ENCODE assay signal across 31 cellular contexts in genomic region chr18:79834834-79835233, GRCh38. TPM values are rescaled to one million over a fixed set of nuclear protein-coding genes. Genes with fewer than 3 reads are reported as not detected.
"Had no signal": no experiment of that assay in that cellular context is flagged by ENCODE, and none has a peak within 500 bp of the region (broad histone marks: within the 10 kb centered on the region; RNA-seq: fewer than 3 reads in every experiment).

No MANE protein-coding gene starts in this region.

- DNase-seq: activated CD4-positive, alpha-beta memory T cell treated with anti-CD3 and anti-CD28 coated beads for 36 hours; activated CD4-positive, alpha-beta T cell treated with anti-CD3 and anti-CD28 coated beads for 36 hours; activated CD4-positive, alpha-beta T cell treated with anti-CD3 and anti-CD28 coated beads, Interleukin-2, amount 10 ng/mL, durations not matched to agents 24 days and 14 days; activated CD4-positive, CD25-positive, alpha-beta regulatory T cell; activated CD4-positive, CD25-positive, alpha-beta regulatory T cell treated with anti-CD3 and anti-CD28 coated beads, Interleukin-2, amount 50 U/mL, for 72 hours; activated CD8-positive, alpha-beta memory T cell treated with anti-CD3 and anti-CD28 coated beads, Interleukin-2, amount 10 ng/mL, durations not matched to agents 7 days and 5 days; activated CD8-positive, alpha-beta memory T cell treated with anti-CD3 and anti-CD28 coated beads, Interleukin-2, amount 50 U/mL, for 4 hours; activated CD8-positive, alpha-beta T cell treated with anti-CD3 and anti-CD28 coated beads, Interleukin-2, amount 10 ng/mL, durations not matched to agents 7 days and 5 days; activated gamma-delta T cell; activated naive CD4-positive, alpha-beta T cell; activated naive CD4-positive, alpha-beta T cell treated with anti-CD3 and anti-CD28 coated beads, Interleukin-2, amount 10 ng/mL, durations not matched to agents 7 days and 5 days; activated naive CD8-positive, alpha-beta T cell treated with anti-CD3 and anti-CD28 coated beads, Interleukin-2, amount 10 ng/mL, durations not matched to agents 7 days and 5 days; activated T-cell treated with anti-CD3 and anti-CD28 coated beads, Interleukin-2, amount 50 U/mL, for 1 hour; colonic mucosa; effector CD8-positive, alpha-beta T cell; esophagus squamous epithelium; foreskin melanocyte; T-helper 2 cell had no signal

- H3K27ac ChIP-seq: ascending aorta, breast epithelium, colonic mucosa, epithelial cell of prostate, esophagus squamous epithelium, gastroesophageal sphincter had no signal

- H3K4me1 Mint-ChIP-seq: activated CD4-positive, alpha-beta T cell treated with anti-CD3 and anti-CD28 coated beads for 36 hours; activated CD4-positive, alpha-beta T cell treated with anti-CD3 and anti-CD28 coated beads, Interleukin-2, amount 10 ng/mL, durations not matched to agents 24 days and 14 days; activated CD8-positive, alpha-beta memory T cell treated with anti-CD3 and anti-CD28 coated beads, Interleukin-2, amount 10 ng/mL, durations not matched to agents 7 days and 5 days; activated naive CD4-positive, alpha-beta T cell treated with anti-CD3 and anti-CD28 coated beads, Interleukin-2, amount 10 ng/mL, durations not matched to agents 7 days and 5 days; activated naive CD8-positive, alpha-beta T cell treated with anti-CD3 and anti-CD28 coated beads, Interleukin-2, amount 10 ng/mL, durations not matched to agents 7 days and 5 days; brain; central memory CD8-positive, alpha-beta T cell had no signal

- FAIRE-seq: endometrium, endothelial cell of umbilical vein had no signal

- H3K4me3 Mint-ChIP-seq: activated CD4-positive, alpha-beta memory T cell treated with anti-CD3 and anti-CD28 coated beads for 36 hours; activated CD4-positive, alpha-beta T cell treated with anti-CD3 and anti-CD28 coated beads for 36 hours; activated CD4-positive, alpha-beta T cell treated with anti-CD3 and anti-CD28 coated beads, Interleukin-2, amount 10 ng/mL, durations not matched to agents 24 days and 14 days; activated CD8-positive, alpha-beta memory T cell treated with anti-CD3 and anti-CD28 coated beads, Interleukin-2, amount 10 ng/mL, durations not matched to agents 7 days and 5 days; activated CD8-positive, alpha-beta T cell treated with anti-CD3 and anti-CD28 coated beads, Interleukin-2, amount 10 ng/mL, durations not matched to agents 7 days and 5 days; activated naive CD4-positive, alpha-beta T cell treated with anti-CD3 and anti-CD28 coated beads, Interleukin-2, amount 10 ng/mL, durations not matched to agents 7 days and 5 days; activated naive CD8-positive, alpha-beta T cell treated with anti-CD3 and anti-CD28 coated beads, Interleukin-2, amount 10 ng/mL, durations not matched to agents 7 days and 5 days; activated T-helper 1 cell treated with anti-CD3 and anti-CD28 coated beads, Interleukin-12 subunit alpha, Interleukin-12 subunit beta, Interleukin-2, Interleukin-4 antibody, amounts not matched to agents 30 ng/mL and 10 ng/mL and 1 ng/mL, durations not matched to agents 14 hours and 24 hours and 36 hours; brain; central memory CD8-positive, alpha-beta T cell had no signal

- H3K4me1 ChIP-seq: ascending aorta, breast epithelium, colonic mucosa, esophagus squamous epithelium, gastroesophageal sphincter had no signal

- H3K9me3 Mint-ChIP-seq: activated CD4-positive, alpha-beta memory T cell treated with anti-CD3 and anti-CD28 coated beads for 36 hours; activated naive CD4-positive, alpha-beta T cell treated with anti-CD3 and anti-CD28 coated beads, Interleukin-2, amount 10 ng/mL, durations not matched to agents 7 days and 5 days; activated naive CD8-positive, alpha-beta T cell treated with anti-CD3 and anti-CD28 coated beads, Interleukin-2, amount 10 ng/mL, durations not matched to agents 7 days and 5 days; central memory CD8-positive, alpha-beta T cell had no signal

- H3K36me3 ChIP-seq: ascending aorta, breast epithelium, colonic mucosa, esophagus squamous epithelium, gastroesophageal sphincter had no signal

- H3K27ac Mint-ChIP-seq: activated CD4-positive, alpha-beta memory T cell treated with anti-CD3 and anti-CD28 coated beads for 36 hours; activated CD4-positive, alpha-beta T cell treated with anti-CD3 and anti-CD28 coated beads for 36 hours; activated CD4-positive, alpha-beta T cell treated with anti-CD3 and anti-CD28 coated beads, Interleukin-2, amount 10 ng/mL, durations not matched to agents 24 days and 14 days; activated CD8-positive, alpha-beta memory T cell treated with anti-CD3 and anti-CD28 coated beads, Interleukin-2, amount 10 ng/mL, durations not matched to agents 7 days and 5 days; activated CD8-positive, alpha-beta T cell treated with anti-CD3 and anti-CD28 coated beads, Interleukin-2, amount 10 ng/mL, durations not matched to agents 7 days and 5 days; activated naive CD4-positive, alpha-beta T cell treated with anti-CD3 and anti-CD28 coated beads, Interleukin-2, amount 10 ng/mL, durations not matched to agents 7 days and 5 days; activated naive CD4-positive, alpha-beta T cell treated with anti-CD3 and anti-CD28 coated beads, Interleukin-2, amount 50 U/mL, for 72 hours; activated naive CD8-positive, alpha-beta T cell treated with anti-CD3 and anti-CD28 coated beads, Interleukin-2, amount 10 ng/mL, durations not matched to agents 7 days and 5 days; activated T-helper 1 cell treated with anti-CD3 and anti-CD28 coated beads, Interleukin-12 subunit alpha, Interleukin-12 subunit beta, Interleukin-2, Interleukin-4 antibody, amounts not matched to agents 30 ng/mL and 10 ng/mL and 1 ng/mL, durations not matched to agents 14 hours and 24 hours and 36 hours; brain had no signal

- H3K27me3 ChIP-seq: ascending aorta, colonic mucosa had no signal

- H3K36me3 Mint-ChIP-seq: activated CD4-positive, alpha-beta memory T cell treated with anti-CD3 and anti-CD28 coated beads for 36 hours; activated CD8-positive, alpha-beta memory T cell treated with anti-CD3 and anti-CD28 coated beads, Interleukin-2, amount 10 ng/mL, durations not matched to agents 7 days and 5 days; activated naive CD4-positive, alpha-beta T cell treated with anti-CD3 and anti-CD28 coated beads, Interleukin-2, amount 10 ng/mL, durations not matched to agents 7 days and 5 days; activated naive CD4-positive, alpha-beta T cell treated with anti-CD3 and anti-CD28 coated beads, Interleukin-2, amount 50 U/mL, for 72 hours; activated naive CD8-positive, alpha-beta T cell treated with anti-CD3 and anti-CD28 coated beads, Interleukin-2, amount 10 ng/mL, durations not matched to agents 7 days and 5 days; brain had no signal

- ATAC-seq: activated CD4-positive, alpha-beta T cell treated with anti-CD3 and anti-CD28 coated beads for 36 hours; activated CD8-positive, alpha-beta memory T cell treated with anti-CD3 and anti-CD28 coated beads, Interleukin-2, amount 10 ng/mL, durations not matched to agents 7 days and 5 days; activated CD8-positive, alpha-beta T cell treated with anti-CD3 and anti-CD28 coated beads, Interleukin-2, amount 10 ng/mL, durations not matched to agents 7 days and 5 days; activated naive CD4-positive, alpha-beta T cell treated with anti-CD3 and anti-CD28 coated beads, Interleukin-2, amount 50 U/mL, for 72 hours; gastroesophageal sphincter had no signal

- H3K4me3 ChIP-seq: ascending aorta, breast epithelium, colonic mucosa, esophagus squamous epithelium, gastroesophageal sphincter had no signal

- H3K9me3 ChIP-seq: ascending aorta, breast epithelium, colonic mucosa, esophagus squamous epithelium had no signal

RNA-seq across cellular contexts. Expression of gene KCNG2, which starts 37.1 kb away (rescaled TPM):
- total RNA-seq: activated CD4-positive, alpha-beta memory T cell treated with anti-CD3 and anti-CD28 coated beads for 36 hours; activated CD4-positive, alpha-beta T cell treated with anti-CD3 and anti-CD28 coated beads for 36 hours; activated CD4-positive, alpha-beta T cell treated with anti-CD3 and anti-CD28 coated beads, Interleukin-2, amount 10 ng/mL, durations not matched to agents 24 days and 14 days; activated CD8-positive, alpha-beta memory T cell treated with anti-CD3 and anti-CD28 coated beads for 36 hours; activated CD8-positive, alpha-beta memory T cell treated with anti-CD3 and anti-CD28 coated beads, Interleukin-2, amount 10 ng/mL, durations not matched to agents 7 days and 5 days; activated CD8-positive, alpha-beta T cell treated with anti-CD3 and anti-CD28 coated beads, Interleukin-2, amount 10 ng/mL, durations not matched to agents 7 days and 5 days; activated naive CD4-positive, alpha-beta T cell treated with anti-CD3 and anti-CD28 coated beads, Interleukin-2, amount 50 U/mL, for 72 hours; activated naive CD8-positive, alpha-beta T cell treated with anti-CD3 and anti-CD28 coated beads, Interleukin-2, amount 10 ng/mL, durations not matched to agents 7 days and 5 days; activated T-helper 1 cell treated with anti-CD3 and anti-CD28 coated beads, Interleukin-12 subunit alpha, Interleukin-12 subunit beta, Interleukin-2, Interleukin-4 antibody, amounts not matched to agents 30 ng/mL and 10 ng/mL and 1 ng/mL, durations not matched to agents 14 hours and 24 hours and 36 hours; ascending aorta; endothelial cell of umbilical vein; glomerular endothelial cell; T-helper 1 cell treated with Interleukin-12 subunit alpha and Interleukin-12 subunit beta and Interleukin-4 antibody, amounts not matched to agents 30 ng/mL and 1 ng/mL, for 36 hours had no signal
